In genomic region chr2:86194751-86195054, GRCh38 we compare ENCODE assay signal across 8 cellular contexts. TPM values are rescaled to one million over a fixed set of nuclear protein-coding genes. Genes with fewer than 3 reads are reported as not detected.
DNase-seq lines count a peak whose midpoint lies in the region; ATAC-seq and TF ChIP-seq lines count a peak whose summit lies in the region.

No MANE protein-coding gene starts in this region.

- H3K9me3 ChIP-seq in BLaER1 treated with 17β-estradiol and CSF1 and Interleukin-3, amounts not matched to agents 10 nM and 100 nM (replicated peaks in 1 of 11), result no peaks in the 10 kb centered on the region

- ATAC-seq in memory B cell (ENCODE audit: low read depth) (no peak), GM18517 (IDR thresholded peaks at IDR 0.05; ENCODE audit: unreplicated experiment) (no peak)

- H3K4me3 Mint-ChIP-seq in IgD-negative memory B cell, result peak overlapping the region; percentile 88 to 99 (median 96)
- peak overlapping the region; percentile 93 for H3K4me3 Mint-ChIP-seq in memory B cell
- peak overlapping the region; percentile 97 for H3K4me3 Mint-ChIP-seq in type B pancreatic cell

- no peaks in the 10 kb centered on the region for H3K36me3 Mint-ChIP-seq in IgD-negative memory B cell
- H3K36me3 Mint-ChIP-seq in memory B cell, result peaks cover 10% of the 10 kb centered on the region
- peaks cover 6% of the 10 kb centered on the region for H3K36me3 Mint-ChIP-seq in type B pancreatic cell

- H3K4me1 Mint-ChIP-seq in IgD-negative memory B cell (peaks cover 29 to 44% (median 37%) of the 10 kb centered on the region in 3 donors), memory B cell (peaks cover 32% of the 10 kb centered on the region), type B pancreatic cell (ENCODE audit: unreplicated experiment) (peaks cover 37% of the 10 kb centered on the region)

- peaks cover 41 to 71% (median 49%) of the 10 kb centered on the region in 10 experiments for H3K4me1 ChIP-seq in BLaER1 treated with 17β-estradiol and CSF1 and Interleukin-3, amounts not matched to agents 10 nM and 100 nM

- peak overlapping the region; percentile 75 to 94 (median 86) for H3K4me3 ChIP-seq in BLaER1 treated with 17β-estradiol and CSF1 and Interleukin-3, amounts not matched to agents 10 nM and 100 nM
- H3K4me3 ChIP-seq in cardiac fibroblast (replicated peaks in 1 of 2; ENCODE audit: low read depth in 2 of 2, low read length in 2 of 2), result peak overlapping the region; percentile 94 to 100

- H3K27me3 Mint-ChIP-seq in IgD-negative memory B cell (no peaks in the 10 kb centered on the region), memory B cell (no peaks in the 10 kb centered on the region), type B pancreatic cell (no peaks in the 10 kb centered on the region)

- H3K9me3 Mint-ChIP-seq in IgD-negative memory B cell (no peaks in the 10 kb centered on the region), memory B cell (no peaks in the 10 kb centered on the region), type B pancreatic cell (no peaks in the 10 kb centered on the region)

- no peak for TF ChIP-seq CTCF in cardiac fibroblast (IDR thresholded peaks at IDR 0.05; ENCODE audit: low read depth, low read length)
- TF ChIP-seq CTCF in type B pancreatic cell (conservative IDR thresholded peaks at IDR 0.05), result no peak

- no peak for DNase-seq in cardiac fibroblast (ENCODE audit: low read depth in 2 of 2)
- DNase-seq in memory B cell (ENCODE audit: low spot score in 2 of 2), result no peak
- DNase-seq in type B pancreatic cell (ENCODE audit: extremely low spot score, unreplicated experiment), result no peak
- no peak for DNase-seq in stimulated activated CD4-positive, alpha-beta T cell treated with anti-CD3 and anti-CD28 coated beads, Interleukin-4, amount 100 ng/mL, for 4 hours
- no peak for DNase-seq in HPDE6-E6E7 (ENCODE audit: extremely low spot score)

- no peaks in the 10 kb centered on the region for H3K27me3 ChIP-seq in BLaER1 treated with 17β-estradiol and CSF1 and Interleukin-3, amounts not matched to agents 10 nM and 100 nM

- peak overlapping the region; percentile 86 to 98 (median 92) for H3K27ac Mint-ChIP-seq in IgD-negative memory B cell
- H3K27ac Mint-ChIP-seq in memory B cell, result peak overlapping the region; percentile 96
- H3K27ac Mint-ChIP-seq in type B pancreatic cell, result peak overlapping the region; percentile 97

- peak overlapping the region; percentile 93 to 100 (median 99) for H3K9ac ChIP-seq in BLaER1 treated with 17β-estradiol and CSF1 and Interleukin-3, amounts not matched to agents 10 nM and 100 nM

- H3K36me3 ChIP-seq in BLaER1 treated with 17β-estradiol and CSF1 and Interleukin-3, amounts not matched to agents 10 nM and 100 nM, result peaks cover 21 to 38% (median 35%) of the 10 kb centered on the region in 11 experiments; a peak in 21 of 22 replicates

- H4K20me1 ChIP-seq in BLaER1 treated with 17β-estradiol and CSF1 and Interleukin-3, amounts not matched to agents 10 nM and 100 nM, result peaks cover 44 to 51% (median 49%) of the 10 kb centered on the region in 11 experiments; a peak in 21 of 22 replicates

- peak overlapping the region; percentile 74 to 99 (median 93) for H3K4me2 ChIP-seq in BLaER1 treated with 17β-estradiol and CSF1 and Interleukin-3, amounts not matched to agents 10 nM and 100 nM

- peak overlapping the region; percentile 94 to 100 (median 99) for H3K27ac ChIP-seq in BLaER1 treated with 17β-estradiol and CSF1 and Interleukin-3, amounts not matched to agents 10 nM and 100 nM

RNA-seq across cellular contexts. Expression of gene IMMT, which starts 0.6 kb away (rescaled TPM):
- 53.7 TPM for polyA plus RNA-seq in IgD-negative memory B cell
- 83.6 and 108 TPM in 2 replicates for total RNA-seq in type B pancreatic cell (ENCODE audit: low replicate concordance)

RNA-seq across cellular contexts. Expression of gene MRPL35, which starts 4.6 kb away (rescaled TPM):
- 36.9 TPM for polyA plus RNA-seq in IgD-negative memory B cell
- total RNA-seq in type B pancreatic cell (ENCODE audit: low replicate concordance), result 40.2 and 43.5 TPM in 2 replicates
